9 cellular contexts compared by ENCODE assay signal in genomic region chr21:25881524-25882376, GRCh38.
DNase-seq lines count a peak whose midpoint lies in the region; ATAC-seq, FAIRE-seq and TF ChIP-seq lines count a peak whose summit lies in the region.
"Had no signal": no experiment of that assay in that cellular context is flagged by ENCODE, and none has a peak within 500 bp of the region (broad histone marks: within the 10 kb centered on the region; RNA-seq: fewer than 3 reads in every experiment).

No MANE protein-coding gene starts in this region.

- no peak overlapping the region for H2AFZ ChIP-seq in OCI-LY1 (ENCODE audit: low read length)

- intact Hi-C loops in esophagus muscularis mucosa (cut with DNase I), result loop anchor here (1.0 to 10.0 kb wide), 2 partner anchors 289 to 833 kb away; partner anchors contain the start of gene APP

- no peaks in the 10 kb centered on the region for H3K9me2 ChIP-seq in OCI-LY1 (ENCODE audit: low read depth, low read length)

- ATAC-seq in GM19455 (IDR thresholded peaks at IDR 0.05; ENCODE audit: unreplicated experiment) (peak; percentile 89), HG03469 (IDR thresholded peaks at IDR 0.05; ENCODE audit: unreplicated experiment) (peak; percentile 91)

- H3K27ac ChIP-seq in OCI-LY1 (ENCODE audit: low read depth, low read length, poor library complexity, severe bottlenecking) (no peak overlapping the region), esophagus muscularis mucosa (replicated peaks in 1 of 4) (no peak overlapping the region)

- no peaks in the 10 kb centered on the region for H3K36me3 ChIP-seq in OCI-LY1 (ENCODE audit: insufficient read depth, low read length)
- H3K36me3 ChIP-seq in esophagus muscularis mucosa, result peaks cover 0 to 43% (median 20%) of the 10 kb centered on the region in 4 donors

- H3K9ac ChIP-seq in OCI-LY1 (ENCODE audit: low read length), result no peak overlapping the region

- no peaks in the 10 kb centered on the region for H3K9me3 Mint-ChIP-seq in nephron

- no peak for TF ChIP-seq POLR2A in esophagus muscularis mucosa (IDR thresholded peaks at IDR 0.05; ENCODE audit: low read depth)

- H3K4me2 ChIP-seq in OCI-LY1 (ENCODE audit: low read length), result no peak overlapping the region

- 67% methylated on average over 17 of the region's 17 CpGs for WGBS in esophagus muscularis mucosa

- H3K27me3 Mint-ChIP-seq in nephron (ENCODE audit: low read depth), result no peaks in the 10 kb centered on the region

- no peaks in the 10 kb centered on the region for H3K79me2 ChIP-seq in OCI-LY1 (ENCODE audit: insufficient read depth, low read length)

- H3K27me3 ChIP-seq in OCI-LY1 (ENCODE audit: insufficient read depth, low read length) (no peaks in the 10 kb centered on the region), esophagus muscularis mucosa (no peaks in the 10 kb centered on the region)

- H3K27ac Mint-ChIP-seq in nephron, result peak overlapping the region; percentile 13 to 61 (median 27)

- peaks cover 11% of the 10 kb centered on the region for H3K4me1 Mint-ChIP-seq in nephron

- peaks cover 70% of the 10 kb centered on the region for H3K36me3 Mint-ChIP-seq in nephron (ENCODE audit: low read depth)

- no peak overlapping the region for H3K4me3 ChIP-seq in OCI-LY1 (ENCODE audit: low read depth, low read length, poor library complexity, severe bottlenecking)
- no peak overlapping the region for H3K4me3 ChIP-seq in esophagus muscularis mucosa

- H3K4me3 Mint-ChIP-seq in nephron, result no peak overlapping the region

- TF ChIP-seq CTCF in D721Med (IDR thresholded peaks at IDR 0.05; ENCODE audit: insufficient read depth, missing control alignments) (peak; percentile 86), OCI-LY1 (IDR thresholded peaks at IDR 0.05; ENCODE audit: low read length) (peak; percentile 99), esophagus muscularis mucosa (IDR thresholded peaks at IDR 0.05) (peak; percentile 81 to 96 (median 94)), nephron (IDR thresholded peaks at IDR 0.05; ENCODE audit: unreplicated experiment in 3 of 3) (peak; percentile 87 to 93 (median 91))

- no peaks in the 10 kb centered on the region for H4K20me1 ChIP-seq in OCI-LY1 (ENCODE audit: insufficient read depth, low read length)

- DNase-seq in D721Med (ENCODE audit: insufficient read length, low spot score), result peak; percentile 49
- peak; percentile 46 for DNase-seq in activated T-cell treated with anti-CD3 and anti-CD28 coated beads for 1 hour (ENCODE audit: low read depth)
- DNase-seq in esophagus muscularis mucosa (ENCODE audit: extremely low spot score), result no peak
- DNase-seq in superior temporal gyrus (ENCODE audit: extremely low spot score), result peak; percentile 93

- no peak for TF ChIP-seq EP300 in esophagus muscularis mucosa (IDR thresholded peaks at IDR 0.05)

- no peaks in the 10 kb centered on the region for H3F3A ChIP-seq in OCI-LY1 (ENCODE audit: insufficient read depth, low read length)

- H3K9me3 ChIP-seq in OCI-LY1 (ENCODE audit: low read length) (no peaks in the 10 kb centered on the region), esophagus muscularis mucosa (no peaks in the 10 kb centered on the region)

- FAIRE-seq in D721Med (lab: Jason Lieb, UNC), result no peak
- FAIRE-seq: endometrium had no signal

- H3K4me1 ChIP-seq in OCI-LY1 (ENCODE audit: insufficient read depth, low read length, severe bottlenecking) (no peaks in the 10 kb centered on the region), esophagus muscularis mucosa (peaks cover 0 to 12% (median 6%) of the 10 kb centered on the region in 4 donors)
